Comparison of ENCODE assay signal across 10 cellular contexts in the genomic region with DNA sequence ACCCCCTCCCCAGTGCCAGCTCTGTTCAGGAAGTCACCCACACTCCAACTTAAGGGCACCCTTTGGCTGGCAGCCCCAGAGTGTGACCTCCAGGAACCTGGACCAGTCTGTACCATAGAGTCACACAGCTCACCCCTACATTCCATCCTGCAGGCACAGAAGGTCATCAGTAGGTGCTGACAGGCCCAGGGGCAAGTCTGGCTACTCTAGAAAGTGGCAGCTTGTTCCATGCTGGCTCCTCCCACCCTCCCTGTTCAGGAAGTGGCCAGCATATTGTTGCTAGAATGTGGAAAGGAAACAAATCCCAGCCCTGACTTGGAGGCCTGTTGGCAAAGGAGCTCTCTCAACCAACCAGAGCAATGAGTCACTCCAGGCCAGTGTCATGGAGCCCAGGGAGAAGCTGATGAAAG. TPM values are rescaled to one million over a fixed set of nuclear protein-coding genes. Genes with fewer than 3 reads are reported as not detected.
DNase-seq lines count a peak whose midpoint lies in the region; ATAC-seq and TF ChIP-seq lines count a peak whose summit lies in the region.
"Had no signal": no experiment of that assay in that cellular context is flagged by ENCODE, and none has a peak within 500 bp of the region (broad histone marks: within the 10 kb centered on the region; RNA-seq: fewer than 3 reads in every experiment).

No MANE protein-coding gene starts in this region.

- H3K27me3 Mint-ChIP-seq in chondrocyte (ENCODE audit: low read depth) (no peaks in the 10 kb centered on the region), nephron progenitor cell (ENCODE audit: low read depth, poor library complexity) (no peaks in the 10 kb centered on the region)
- H3K27me3 Mint-ChIP-seq: activated naive CD8-positive, alpha-beta T cell treated with anti-CD3 and anti-CD28 coated beads for 36 hours had no signal

- ATAC-seq in HG03139 (IDR thresholded peaks at IDR 0.05; ENCODE audit: unreplicated experiment), result no peak

- H3K36me3 Mint-ChIP-seq in chondrocyte (ENCODE audit: low read depth) (peaks cover 2% of the 10 kb centered on the region), nephron progenitor cell (ENCODE audit: low read depth) (no peaks in the 10 kb centered on the region)

- H3K9me3 Mint-ChIP-seq in chondrocyte (ENCODE audit: low read depth) (peaks cover 3% of the 10 kb centered on the region), nephron progenitor cell (no peaks in the 10 kb centered on the region)
- H3K9me3 Mint-ChIP-seq: activated naive CD8-positive, alpha-beta T cell treated with anti-CD3 and anti-CD28 coated beads for 36 hours had no signal

- H3K4me1 Mint-ChIP-seq in chondrocyte (ENCODE audit: low read depth) (peaks cover 24% of the 10 kb centered on the region), nephron progenitor cell (peaks cover 50% of the 10 kb centered on the region)

- H3K27ac Mint-ChIP-seq in chondrocyte (ENCODE audit: unreplicated experiment) (peak overlapping the region; percentile 46), nephron progenitor cell (no peak overlapping the region)
- H3K27ac Mint-ChIP-seq: activated naive CD8-positive, alpha-beta T cell treated with anti-CD3 and anti-CD28 coated beads for 36 hours had no signal

- TF ChIP-seq CTCF in chondrocyte (IDR thresholded peaks at IDR 0.05), result no peak
- no peak for TF ChIP-seq CTCF in nephron progenitor cell (IDR thresholded peaks at IDR 0.05)

- peak; percentile 94 for DNase-seq in EH (ENCODE audit: low read depth)
- peak; percentile 78 for DNase-seq in MV-4-11 (lab: John Stamatoyannopoulos, UW)
- no peak for DNase-seq in chondrocyte (ENCODE audit: low spot score)
- DNase-seq in mucosa of gallbladder (ENCODE audit: low spot score), result peak; percentile 24
- DNase-seq in nephron progenitor cell, result no peak
- DNase-seq in NCI-H510A treated with DMSO at 0.1 percent for 48 hours (lab: John Stamatoyannopoulos, UW), result no peak
- DNase-seq in NCI-H2171 (lab: John Stamatoyannopoulos, UW), result no peak
- DNase-seq: activated naive CD8-positive, alpha-beta T cell treated with anti-CD3 and anti-CD28 coated beads for 36 hours; NCI-H446 had no signal

- H3K4me3 Mint-ChIP-seq in chondrocyte (ENCODE audit: unreplicated experiment) (no peak overlapping the region), nephron progenitor cell (no peak overlapping the region)
- H3K4me3 Mint-ChIP-seq: activated naive CD8-positive, alpha-beta T cell treated with anti-CD3 and anti-CD28 coated beads for 36 hours had no signal

RNA-seq across cellular contexts. Expression of gene NCOA4, which starts 3.2 kb away (rescaled TPM):
- total RNA-seq in chondrocyte (89.0 to 122 TPM (median 90.2 TPM) in 3 replicates), mucosa of gallbladder (155 TPM)

RNA-seq across cellular contexts. Expression of gene MSMB, which starts 12.5 kb away (rescaled TPM):
- total RNA-seq in chondrocyte, result not detected in 3 replicates
- total RNA-seq in mucosa of gallbladder, result 15.8 TPM
- total RNA-seq: activated naive CD8-positive, alpha-beta T cell treated with anti-CD3 and anti-CD28 coated beads for 36 hours had no signal

Comparison
In these comparisons a context has a peak if more than half of its experiments do, and no peak if none do; other contexts are left out.
1. DNase-seq: peak in EH (single experiment), MV-4-11 (single experiment) and mucosa of gallbladder (single experiment); none in chondrocyte (single experiment), nephron progenitor cell (single experiment), NCI-H510A treated with DMSO at 0.1 percent for 48 hours (single experiment) and NCI-H2171 (single experiment).
2. RNA of gene MSMB, which starts 12.5 kb away (total RNA-seq): 15.8 TPM in mucosa of gallbladder (single experiment); not detected in chondrocyte; every median in the first group is over 10 times any median in the second.